Comparison of ENCODE assay signal across 8 cellular contexts in the genomic region with DNA sequence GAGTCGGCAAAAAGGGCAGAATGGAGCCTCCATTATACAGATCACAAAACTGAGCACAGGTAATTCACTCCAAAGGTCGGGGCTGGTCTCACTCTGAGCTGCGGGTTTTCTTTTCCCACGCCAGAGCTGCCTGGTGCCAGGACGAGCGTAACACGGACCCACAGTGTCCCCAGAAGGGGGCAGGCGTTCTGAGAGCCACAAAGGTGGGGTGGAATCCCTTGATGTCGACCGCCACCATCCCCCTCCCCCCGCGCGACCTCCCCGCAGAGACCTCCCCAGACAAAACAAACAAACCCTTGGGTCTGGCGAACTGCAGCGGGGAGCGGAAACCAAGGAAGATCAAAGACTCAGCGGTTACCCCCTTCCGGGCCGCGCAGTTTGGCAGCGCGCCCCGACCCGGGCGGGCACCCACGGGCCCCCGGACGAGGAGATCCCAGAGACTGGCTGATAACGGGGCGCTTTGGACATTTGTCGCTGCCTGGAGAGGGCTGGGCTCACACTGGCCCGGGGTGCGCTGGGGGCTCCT. TPM values are rescaled to one million over a fixed set of nuclear protein-coding genes. Genes with fewer than 3 reads are reported as not detected.
A peak's percentile ranks its signal among the peaks of the same experiment; 100 is the strongest.
DNase-seq lines count a peak whose midpoint lies in the region; ATAC-seq lines count a peak whose summit lies in the region.

No MANE protein-coding gene starts in this region.

- peaks cover 12% of the 10 kb centered on the region; the same call in 1 of the 2 replicates for H4K20me1 ChIP-seq in BLaER1

- DNase-seq in NCI-H345 (lab: John Stamatoyannopoulos, UW) (peak; percentile 26), naive B cell (peak; percentile 65)
- peak; percentile 85 for DNase-seq in activated CD8-positive, alpha-beta T cell treated with anti-CD3 and anti-CD28 coated beads, Interleukin-2, amount 10 ng/mL, durations not matched to agents 7 days and 5 days
- DNase-seq in effector memory CD8-positive, alpha-beta T cell = peak; percentile 86 to 88 (median 86)
- DNase-seq in stimulated activated naive CD4-positive, alpha-beta T cell (lab: John Stamatoyannopoulos, UW) = peak; percentile 75 to 87 (median 78)

- no peak overlapping the region for H3K9ac ChIP-seq in BLaER1

- H3K4me1 Mint-ChIP-seq in activated CD8-positive, alpha-beta T cell treated with anti-CD3 and anti-CD28 coated beads, Interleukin-2, amount 10 ng/mL, durations not matched to agents 7 days and 5 days (ENCODE audit: low read depth) = peaks cover 11% of the 10 kb centered on the region
- H3K4me1 Mint-ChIP-seq in effector memory CD8-positive, alpha-beta T cell (ENCODE audit: low read depth in 2 of 2) = peaks cover 9 to 18% of the 10 kb centered on the region in 2 donors
- H3K4me1 Mint-ChIP-seq in naive B cell = peaks cover 8 to 11% (median 10%) of the 10 kb centered on the region in 3 donors

- POLR2A ChIA-PET in activated CD8-positive, alpha-beta T cell treated with anti-CD3 and anti-CD28 coated beads, Interleukin-2, amount 10 ng/mL, durations not matched to agents 7 days and 5 days (lab: Charles Lee) = no interaction called here

- H3K27ac Mint-ChIP-seq in activated CD8-positive, alpha-beta T cell treated with anti-CD3 and anti-CD28 coated beads, Interleukin-2, amount 10 ng/mL, durations not matched to agents 7 days and 5 days = peak overlapping the region; percentile 68
- H3K27ac Mint-ChIP-seq in effector memory CD8-positive, alpha-beta T cell = peak overlapping the region; percentile 95 to 97
- peak overlapping the region in 5 of 6 donors; percentile 73 to 92 (median 83) for H3K27ac Mint-ChIP-seq in naive B cell

- peak; percentile 51 for ATAC-seq in GM21447 (IDR thresholded peaks at IDR 0.05; ENCODE audit: unreplicated experiment)
- peak; percentile 80 for ATAC-seq in activated CD8-positive, alpha-beta T cell treated with anti-CD3 and anti-CD28 coated beads, Interleukin-2, amount 10 ng/mL, durations not matched to agents 7 days and 5 days
- peak; percentile 81 for ATAC-seq in effector memory CD8-positive, alpha-beta T cell (replicated peaks)
- ATAC-seq in naive B cell (ENCODE audit: low read depth in 2 of 2) = peak; percentile 57 to 64
- ATAC-seq in HG03439 (IDR thresholded peaks at IDR 0.05; ENCODE audit: unreplicated experiment) = no peak

- H3K4me2 ChIP-seq in BLaER1 = peak overlapping the region; percentile 95

- H3K4me3 ChIP-seq in BLaER1 = peak overlapping the region; percentile 77

- no peaks in the 10 kb centered on the region for H3K36me3 ChIP-seq in BLaER1

- peak overlapping the region; percentile 77 for H3K4me3 Mint-ChIP-seq in activated CD8-positive, alpha-beta T cell treated with anti-CD3 and anti-CD28 coated beads, Interleukin-2, amount 10 ng/mL, durations not matched to agents 7 days and 5 days
- H3K4me3 Mint-ChIP-seq in effector memory CD8-positive, alpha-beta T cell = peak overlapping the region; percentile 86 to 91
- H3K4me3 Mint-ChIP-seq in naive B cell = peak overlapping the region; percentile 90 to 96 (median 92)

- H3K4me1 ChIP-seq in BLaER1 = no peaks in the 10 kb centered on the region; the same call in 1 of the 2 replicates

- H3K9me3 Mint-ChIP-seq in activated CD8-positive, alpha-beta T cell treated with anti-CD3 and anti-CD28 coated beads, Interleukin-2, amount 10 ng/mL, durations not matched to agents 7 days and 5 days (ENCODE audit: insufficient read depth) = peaks cover 13% of the 10 kb centered on the region
- peaks cover 0 to 2% of the 10 kb centered on the region in 2 donors for H3K9me3 Mint-ChIP-seq in effector memory CD8-positive, alpha-beta T cell
- peaks cover 0 to 7% (median 5%) of the 10 kb centered on the region in 7 donors for H3K9me3 Mint-ChIP-seq in naive B cell

- H3K9me3 ChIP-seq in BLaER1 = no peaks in the 10 kb centered on the region

- CTCF ChIA-PET in activated CD8-positive, alpha-beta T cell treated with anti-CD3 and anti-CD28 coated beads, Interleukin-2, amount 10 ng/mL, durations not matched to agents 7 days and 5 days (lab: Charles Lee) = interaction anchor here (1.3 to 2.2 kb wide), 2 partner anchors 118 to 259 kb away, joined by 5 to 7 read pairs; no protein-coding TSS in a partner anchor

- H3K27me3 ChIP-seq in BLaER1 = peaks cover 39% of the 10 kb centered on the region

- H3K27me3 Mint-ChIP-seq in activated CD8-positive, alpha-beta T cell treated with anti-CD3 and anti-CD28 coated beads, Interleukin-2, amount 10 ng/mL, durations not matched to agents 7 days and 5 days (ENCODE audit: low read depth) = peaks cover 65% of the 10 kb centered on the region
- H3K27me3 Mint-ChIP-seq in effector memory CD8-positive, alpha-beta T cell = no peaks in the 10 kb centered on the region
- H3K27me3 Mint-ChIP-seq in naive B cell = peaks cover 0 to 61% (median 38%) of the 10 kb centered on the region in 3 donors

- peaks cover 7% of the 10 kb centered on the region for H3K36me3 Mint-ChIP-seq in activated CD8-positive, alpha-beta T cell treated with anti-CD3 and anti-CD28 coated beads, Interleukin-2, amount 10 ng/mL, durations not matched to agents 7 days and 5 days (ENCODE audit: low read depth)
- H3K36me3 Mint-ChIP-seq in effector memory CD8-positive, alpha-beta T cell (ENCODE audit: insufficient read depth) = peaks cover 21% of the 10 kb centered on the region
- H3K36me3 Mint-ChIP-seq in naive B cell = peaks cover 6 to 10% of the 10 kb centered on the region in 2 donors

- no peak overlapping the region for H3K27ac ChIP-seq in BLaER1

RNA-seq across cellular contexts. Expression of gene NKD1, which starts 0.8 kb away (rescaled TPM):
- under 1 TPM; 0.26 to 0.44 TPM for total RNA-seq in activated CD8-positive, alpha-beta T cell treated with anti-CD3 and anti-CD28 coated beads, Interleukin-2, amount 10 ng/mL, durations not matched to agents 7 days and 5 days
- under 1 TPM in 4 of 6 donors, not detected in 2; 0.01 to 0.36 (median 0.10) TPM for polyA plus RNA-seq in naive B cell (ENCODE audit: low read depth in 6 of 6)

Comparison
In these comparisons a context has a peak if more than half of its experiments do, and no peak if none do; other contexts are left out.
1. DNase-seq: peak in every context shown above with its lines; median percentile 86 in effector memory CD8-positive, alpha-beta T cell; 85 in activated CD8-positive, alpha-beta T cell treated with anti-CD3 and anti-CD28 coated beads, Interleukin-2, amount 10 ng/mL, durations not matched to agents 7 days and 5 days; 78 in stimulated activated naive CD4-positive, alpha-beta T cell; 65 in naive B cell; 26 in NCI-H345.